ENCODE assay signal across 8 cellular contexts in the genomic region with DNA sequence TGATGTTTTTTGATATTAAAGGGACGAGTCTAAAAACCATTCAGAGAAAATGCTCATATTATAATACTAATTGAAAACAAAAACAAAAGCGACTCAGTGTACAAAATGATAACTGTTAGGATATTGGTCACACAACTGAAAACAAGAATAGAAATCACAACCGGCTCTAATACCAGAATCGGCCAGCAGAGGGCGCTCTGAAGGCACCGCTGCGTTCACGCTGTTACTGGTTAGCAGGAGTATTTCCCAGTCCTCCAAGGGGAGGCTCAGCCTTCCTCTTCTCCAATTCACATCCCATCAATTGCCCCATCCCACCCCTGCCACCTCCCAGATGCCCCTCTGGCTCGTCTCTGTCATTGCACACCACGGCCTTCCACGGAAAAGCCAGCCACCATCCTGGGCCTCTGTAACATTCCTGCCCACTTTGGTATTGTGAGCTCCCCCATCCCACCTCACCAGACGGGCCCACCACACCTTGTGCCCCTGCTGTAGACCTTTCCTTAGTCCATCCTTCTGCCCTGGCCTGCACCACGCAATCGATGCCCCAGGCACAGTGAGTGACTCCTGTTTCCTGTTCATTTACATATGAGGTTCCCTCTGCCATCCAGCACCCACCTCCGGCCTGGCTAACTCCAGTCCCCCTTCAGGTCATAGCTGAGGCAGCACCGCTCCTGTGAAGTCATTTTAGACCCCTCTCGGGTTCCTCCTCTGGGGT. TPM values are rescaled to one million over a fixed set of nuclear protein-coding genes. Genes with fewer than 3 reads are reported as not detected.
DNase-seq lines count a peak whose midpoint lies in the region; ATAC-seq and TF ChIP-seq lines count a peak whose summit lies in the region.

No MANE protein-coding gene starts in this region.

- H3K36me3 ChIP-seq in kidney epithelial cell (ENCODE audit: control insufficient read depth, insufficient read depth, low read length) = no peaks in the 10 kb centered on the region

- no peak overlapping the region for H3K4me3 ChIP-seq in kidney epithelial cell (ENCODE audit: low read depth, low read length)

- DNase-seq in AG08395 (ENCODE audit: low spot score) (peak; percentile 67), NCI-H1694 (lab: John Stamatoyannopoulos, UW) (peak; percentile 45), caudate nucleus (lab: John Stamatoyannopoulos, UW) (peak in 57 of 61 donors; percentile 3 to 88 (median 56)), kidney epithelial cell (ENCODE audit: low read depth) (no peak), NCI-H1436 (lab: John Stamatoyannopoulos, UW) (no peak)
- peak; percentile 21 to 69 (median 51) for DNase-seq in activated CD4-positive, CD25-positive, alpha-beta regulatory T cell (lab: John Stamatoyannopoulos, UW)
- DNase-seq in stimulated activated CD4-positive, alpha-beta T cell treated with anti-CD3 and anti-CD28 coated beads, Interleukin-2, amount 100 ng/mL, for 24 hours = peak; percentile 82 to 87

- peak; percentile 64 for ATAC-seq in GM18868 (IDR thresholded peaks at IDR 0.05; ENCODE audit: unreplicated experiment)

- no peaks in the 10 kb centered on the region for H3K27me3 ChIP-seq in kidney epithelial cell (ENCODE audit: control insufficient read depth, insufficient read depth, low read length)

- peak; percentile 89 for TF ChIP-seq CTCF in kidney epithelial cell (IDR thresholded peaks at IDR 0.05; ENCODE audit: insufficient read depth, low read length, poor library complexity, severe bottlenecking)

- no peak overlapping the region for H3K27ac ChIP-seq in caudate nucleus (ENCODE audit: low read depth, low read length)

RNA-seq across cellular contexts. Expression of a gene that starts 8.5 kb away (rescaled TPM):
- total RNA-seq in kidney epithelial cell = 0.63 TPM in 1 of 2 replicates, not detected in the other

RNA-seq across cellular contexts. Expression of a gene that starts 31.7 kb away (rescaled TPM):
- 0.38 and 0.41 TPM in 2 replicates for total RNA-seq in kidney epithelial cell

Comparison
In these comparisons a context has a peak if more than half of its experiments do, and no peak if none do; other contexts are left out.
1. DNase-seq: peak in AG08395 (single experiment), NCI-H1694 (single experiment), activated CD4-positive, CD25-positive, alpha-beta regulatory T cell (4 of 4), caudate nucleus (57 of 61) and stimulated activated CD4-positive, alpha-beta T cell treated with anti-CD3 and anti-CD28 coated beads, Interleukin-2, amount 100 ng/mL, for 24 hours (2 of 2); none in kidney epithelial cell (single experiment) and NCI-H1436 (single experiment).